8 cellular contexts compared by ENCODE assay signal in genomic region chr3:48739955-48740823, GRCh38. TPM values are rescaled to one million over a fixed set of nuclear protein-coding genes. Genes with fewer than 3 reads are reported as not detected.
A peak's percentile ranks its signal among the peaks of the same experiment; 100 is the strongest.
DNase-seq lines count a peak whose midpoint lies in the region; ATAC-seq and TF ChIP-seq lines count a peak whose summit lies in the region.

No MANE protein-coding gene starts in this region.

- no peaks in the 10 kb centered on the region for H3K9me3 Mint-ChIP-seq in activated naive CD8-positive, alpha-beta T cell treated with anti-CD3 and anti-CD28 coated beads for 36 hours
- H3K9me3 Mint-ChIP-seq in glutamatergic neuron (ENCODE audit: unreplicated experiment) (peaks cover 1% of the 10 kb centered on the region), osteocyte (ENCODE audit: unreplicated experiment) (no peaks in the 10 kb centered on the region), type B pancreatic cell (no peaks in the 10 kb centered on the region)

- H3K36me3 Mint-ChIP-seq in activated naive CD8-positive, alpha-beta T cell treated with anti-CD3 and anti-CD28 coated beads for 36 hours = no peaks in the 10 kb centered on the region
- no peaks in the 10 kb centered on the region for H3K36me3 Mint-ChIP-seq in glutamatergic neuron (ENCODE audit: unreplicated experiment)
- H3K36me3 Mint-ChIP-seq in osteocyte (ENCODE audit: unreplicated experiment) = peaks cover 3% of the 10 kb centered on the region
- no peaks in the 10 kb centered on the region for H3K36me3 Mint-ChIP-seq in type B pancreatic cell

- DNase-seq in DMS79 treated with DMSO at 0.1 percent for 48 hours (lab: John Stamatoyannopoulos, UW) = peak; percentile 8
- no peak for DNase-seq in DMS79 (lab: John Stamatoyannopoulos, UW)
- peak; percentile 76 for DNase-seq in SK-N-DZ (ENCODE audit: low spot score)
- peak; percentile 64 for DNase-seq in activated naive CD8-positive, alpha-beta T cell treated with anti-CD3 and anti-CD28 coated beads for 36 hours
- DNase-seq in glutamatergic neuron = peak; percentile 85
- DNase-seq in osteocyte (ENCODE audit: extremely low spot score, unreplicated experiment) = peak; percentile 91
- peak; percentile 76 for DNase-seq in type B pancreatic cell (ENCODE audit: extremely low spot score, unreplicated experiment)

- H3K27me3 Mint-ChIP-seq in activated naive CD8-positive, alpha-beta T cell treated with anti-CD3 and anti-CD28 coated beads for 36 hours = no peaks in the 10 kb centered on the region
- peaks cover 3% of the 10 kb centered on the region for H3K27me3 Mint-ChIP-seq in glutamatergic neuron (ENCODE audit: unreplicated experiment)
- H3K27me3 Mint-ChIP-seq in osteocyte (ENCODE audit: unreplicated experiment) = no peaks in the 10 kb centered on the region
- no peaks in the 10 kb centered on the region for H3K27me3 Mint-ChIP-seq in type B pancreatic cell

- H3K27ac Mint-ChIP-seq in activated naive CD8-positive, alpha-beta T cell treated with anti-CD3 and anti-CD28 coated beads for 36 hours = no peak overlapping the region
- H3K27ac Mint-ChIP-seq in glutamatergic neuron (ENCODE audit: unreplicated experiment) = no peak overlapping the region
- peak overlapping the region; percentile 71 for H3K27ac Mint-ChIP-seq in osteocyte (ENCODE audit: unreplicated experiment)
- H3K27ac Mint-ChIP-seq in type B pancreatic cell = peak overlapping the region; percentile 79

- H3K4me3 Mint-ChIP-seq in activated naive CD8-positive, alpha-beta T cell treated with anti-CD3 and anti-CD28 coated beads for 36 hours = no peak overlapping the region
- no peak overlapping the region for H3K4me3 Mint-ChIP-seq in glutamatergic neuron (ENCODE audit: unreplicated experiment)
- peak overlapping the region; percentile 45 for H3K4me3 Mint-ChIP-seq in osteocyte (ENCODE audit: unreplicated experiment)
- no peak overlapping the region for H3K4me3 Mint-ChIP-seq in type B pancreatic cell

- H3K4me1 Mint-ChIP-seq in activated naive CD8-positive, alpha-beta T cell treated with anti-CD3 and anti-CD28 coated beads for 36 hours = no peaks in the 10 kb centered on the region
- H3K4me1 Mint-ChIP-seq in glutamatergic neuron (ENCODE audit: low read depth, unreplicated experiment) = peaks cover 5% of the 10 kb centered on the region
- H3K4me1 Mint-ChIP-seq in osteocyte (ENCODE audit: unreplicated experiment) = peaks cover 16% of the 10 kb centered on the region
- H3K4me1 Mint-ChIP-seq in type B pancreatic cell (ENCODE audit: unreplicated experiment) = peaks cover 13% of the 10 kb centered on the region

- peak; percentile 70 for ATAC-seq in HG03159 (IDR thresholded peaks at IDR 0.05; ENCODE audit: unreplicated experiment)

- TF ChIP-seq CTCF in glutamatergic neuron (IDR thresholded peaks at IDR 0.05; ENCODE audit: partially characterized antibody, unreplicated experiment) (peak; percentile 87), osteocyte (IDR thresholded peaks at IDR 0.05) (peak; percentile 81), type B pancreatic cell (conservative IDR thresholded peaks at IDR 0.05) (peak; percentile 86)

RNA-seq across cellular contexts. Expression of gene IP6K2, which starts 23.2 kb away (rescaled TPM):
- polyA plus RNA-seq in SK-N-DZ (2014; cell fraction: cytosol; rRNA removed) = 101 and 123 TPM in 2 replicates
- 249 and 251 TPM in 2 replicates for polyA plus RNA-seq in SK-N-DZ (2014; cell fraction: nucleus; rRNA removed)
- total RNA-seq in activated naive CD8-positive, alpha-beta T cell treated with anti-CD3 and anti-CD28 coated beads for 36 hours = 10 to 100 TPM; 42.6 to 49.9 TPM
- total RNA-seq in glutamatergic neuron (ENCODE audit: unreplicated experiment) (182 TPM), osteocyte (101 and 104 TPM in 2 replicates), type B pancreatic cell (ENCODE audit: low replicate concordance) (104 and 145 TPM in 2 replicates)

RNA-seq across cellular contexts. Expression of gene NCKIPSD, which starts 54.5 kb away (rescaled TPM):
- 22.7 and 24.0 TPM in 2 replicates for polyA plus RNA-seq in SK-N-DZ (2014; cell fraction: cytosol; rRNA removed)
- 52.4 and 62.8 TPM in 2 replicates for polyA plus RNA-seq in SK-N-DZ (2014; cell fraction: nucleus; rRNA removed)
- total RNA-seq in activated naive CD8-positive, alpha-beta T cell treated with anti-CD3 and anti-CD28 coated beads for 36 hours = 10 to 100 TPM; 43.8 to 43.9 TPM
- 35.5 TPM for total RNA-seq in glutamatergic neuron (ENCODE audit: unreplicated experiment)
- 26.3 and 27.2 TPM in 2 replicates for total RNA-seq in osteocyte
- total RNA-seq in type B pancreatic cell (ENCODE audit: low replicate concordance) = 20.1 and 22.1 TPM in 2 replicates

Comparison
In these comparisons a context has a peak if more than half of its experiments do, and no peak if none do; other contexts are left out.
1. H3K27ac Mint-ChIP-seq: peak in osteocyte (single experiment) and type B pancreatic cell (single experiment); none in activated naive CD8-positive, alpha-beta T cell treated with anti-CD3 and anti-CD28 coated beads for 36 hours (single experiment) and glutamatergic neuron (single experiment).
2. Peak in every context shown above with its lines, with median percentiles within 50 percentile points of each other: CTCF ChIP-seq.